1 cellular context compared by ENCODE assay signal in genomic region chr9:110101531-110102161, GRCh38.
TF ChIP-seq lines count a peak whose summit lies in the region.

No MANE protein-coding gene starts in this region.

TF ChIP-seq in HepG2, 621 proteins besides CTCF, POLR2A, EP300 and RAD21 (continued from another document):
- TF ChIP-seq STAT6 (CRISPR knock-in tag; IDR thresholded peaks at IDR 0.05; ENCODE audit: borderline replicate concordance) (no peak), TRIM24 (CRISPR knock-in tag; IDR thresholded peaks at IDR 0.05) (no peak), DZIP1 (CRISPR knock-in tag; IDR thresholded peaks at IDR 0.05) (no peak), ZC3H4 (CRISPR knock-in tag; IDR thresholded peaks at IDR 0.05; ENCODE audit: borderline replicate concordance) (no peak), FOXM1 (CRISPR knock-in tag; IDR thresholded peaks at IDR 0.05) (no peak), FOSL2 (CRISPR knock-in tag; IDR thresholded peaks at IDR 0.05) (no peak)
